22 cellular contexts compared by ENCODE assay signal in genomic region chr20:39691151-39691862, GRCh38.
"Had no signal": no experiment of that assay in that cellular context is flagged by ENCODE, and none has a peak within 500 bp of the region (broad histone marks: within the 10 kb centered on the region; RNA-seq: fewer than 3 reads in every experiment).

No MANE protein-coding gene starts in this region.

- H3K4me1 ChIP-seq: colonic mucosa, gastroesophageal sphincter, left lung, lower lobe of right lung, spleen, tibial artery, upper lobe of left lung, uterus had no signal

- H3K27ac ChIP-seq: colonic mucosa, gastroesophageal sphincter, left lung, lower lobe of right lung, spleen, tibial artery, upper lobe of left lung, uterus had no signal

- DNase-seq: colonic mucosa; dermis blood vessel endothelial cell; erythroblast; glutamatergic neuron; islet precursor cell; left lung; lower lobe of right lung; posterior cingulate gyrus; spleen; stimulated activated CD4-positive, alpha-beta T cell treated with anti-CD3 and anti-CD28 coated beads, Interleukin-15, amount 100 ng/mL, for 24 hours; stimulated activated CD4-positive, alpha-beta T cell treated with anti-CD3 and anti-CD28 coated beads, Interleukin-1b, Interleukin-23, amount 100 ng/mL, for 48 hours; stimulated activated CD4-positive, alpha-beta T cell treated with anti-CD3 and anti-CD28 coated beads, Interleukin-4, amount 100 ng/mL, for 24 hours; tibial artery; upper lobe of left lung; uterus had no signal

- H3K9me3 Mint-ChIP-seq: mesothelial cell of epicardium; stimulated activated memory B cell treated with anti-CD40 and anti-IgM and Interleukin-4, amounts not matched to agents 10 μg/mL and 1 μg/mL and 100 μg/mL, for 72 hours had no signal

- H3K27me3 ChIP-seq: colonic mucosa, gastroesophageal sphincter, spleen, tibial artery, upper lobe of left lung, uterus had no signal

- H3K9me3 ChIP-seq: colonic mucosa, left lung, lower lobe of right lung, spleen, tibial artery, upper lobe of left lung had no signal

- H3K36me3 Mint-ChIP-seq: memory B cell; mesothelial cell of epicardium; natural killer cell treated with Interleukin-12 subunit alpha and Interleukin-12 subunit beta and Interleukin-15 and Interleukin-18, amount 100 ng/mL, for 72 hours; stimulated activated memory B cell treated with anti-CD40 and anti-IgM and Interleukin-4, amounts not matched to agents 10 μg/mL and 1 μg/mL and 100 μg/mL, for 72 hours had no signal

- ATAC-seq: gastroesophageal sphincter; left lung; lower lobe of right lung; natural killer cell treated with Interleukin-12 subunit alpha and Interleukin-12 subunit beta and Interleukin-15 and Interleukin-18, amount 100 ng/mL, for 72 hours; sciatic nerve; stimulated activated memory B cell treated with anti-CD40 and anti-IgM and Interleukin-4, amounts not matched to agents 10 μg/mL and 1 μg/mL and 100 μg/mL, for 72 hours had no signal

- H3K27me3 Mint-ChIP-seq: memory B cell; stimulated activated memory B cell treated with anti-CD40 and anti-IgM and Interleukin-4, amounts not matched to agents 10 μg/mL and 1 μg/mL and 100 μg/mL, for 72 hours; stimulated activated naive CD8-positive, alpha-beta T cell treated with anti-CD3 and anti-CD28 coated beads, Interleukin-15, Interleukin-2, amounts not matched to agents 100 ng/mL and 50 ng/mL, for 24 hours had no signal

- H3K4me1 Mint-ChIP-seq: mesothelial cell of epicardium; stimulated activated memory B cell treated with anti-CD40 and anti-IgM and Interleukin-4, amounts not matched to agents 10 μg/mL and 1 μg/mL and 100 μg/mL, for 72 hours had no signal

- H3K36me3 ChIP-seq: colonic mucosa, gastroesophageal sphincter, left lung, lower lobe of right lung, spleen, tibial artery, upper lobe of left lung, uterus had no signal

- H3K4me3 ChIP-seq: colonic mucosa, gastroesophageal sphincter, left lung, lower lobe of right lung, spleen, tibial artery, upper lobe of left lung, uterus had no signal

- H3K4me3 Mint-ChIP-seq: memory B cell; mesothelial cell of epicardium; natural killer cell treated with Interleukin-12 subunit alpha and Interleukin-12 subunit beta and Interleukin-15 and Interleukin-18, amount 100 ng/mL, for 72 hours; stimulated activated memory B cell treated with anti-CD40 and anti-IgM and Interleukin-4, amounts not matched to agents 10 μg/mL and 1 μg/mL and 100 μg/mL, for 72 hours; stimulated activated naive CD8-positive, alpha-beta T cell treated with anti-CD3 and anti-CD28 coated beads, Interleukin-15, Interleukin-2, amounts not matched to agents 100 ng/mL and 50 ng/mL, for 24 hours had no signal

- H3K27ac Mint-ChIP-seq: memory B cell; mesothelial cell of epicardium; natural killer cell treated with Interleukin-12 subunit alpha and Interleukin-12 subunit beta and Interleukin-15 and Interleukin-18, amount 100 ng/mL, for 72 hours; stimulated activated memory B cell treated with anti-CD40 and anti-IgM and Interleukin-4, amounts not matched to agents 10 μg/mL and 1 μg/mL and 100 μg/mL, for 72 hours; stimulated activated naive CD8-positive, alpha-beta T cell treated with anti-CD3 and anti-CD28 coated beads, Interleukin-15, Interleukin-2, amounts not matched to agents 100 ng/mL and 50 ng/mL, for 24 hours had no signal
